In genomic region chr1:84619383-84620093, GRCh38 we compare ENCODE assay signal across 8 cellular contexts. TPM values are rescaled to one million over a fixed set of nuclear protein-coding genes. Genes with fewer than 3 reads are reported as not detected.
DNase-seq lines count a peak whose midpoint lies in the region; ATAC-seq and TF ChIP-seq lines count a peak whose summit lies in the region.

No MANE protein-coding gene starts in this region.

- no peaks in the 10 kb centered on the region for H3K4me1 ChIP-seq in H9 (ENCODE audit: insufficient read depth, low read length)

- H3K4ac ChIP-seq in H9 (ENCODE audit: low read depth, low read length): no peak overlapping the region

- no CpG with 5 or more reads among the region's 9 CpGs for WGBS in H9 (ENCODE audit: extremely low coverage, insufficient read length, low lambda C conversion rate)

- H3K9me3 Mint-ChIP-seq in H9: peaks cover 5 to 6% of the 10 kb centered on the region in 2 experiments; a peak in 4 of 5 replicates
- H3K9me3 Mint-ChIP-seq in activated naive CD4-positive, alpha-beta T cell treated with anti-CD3 and anti-CD28 coated beads, Interleukin-2, amount 10 ng/mL, durations not matched to agents 7 days and 5 days: peaks cover 5% of the 10 kb centered on the region

- H4K20me1 ChIP-seq in H9 (ENCODE audit: control insufficient read depth, insufficient read depth, insufficient read length): no peaks in the 10 kb centered on the region

- H2BK12ac ChIP-seq in H9 (ENCODE audit: insufficient read length, low read depth, low read length): no peak overlapping the region

- no peak overlapping the region; a peak in 1 of 7 replicates for H3K27ac Mint-ChIP-seq in H9
- H3K27ac Mint-ChIP-seq in activated naive CD4-positive, alpha-beta T cell treated with anti-CD3 and anti-CD28 coated beads, Interleukin-2, amount 10 ng/mL, durations not matched to agents 7 days and 5 days: no peak overlapping the region

- CTCF ChIA-PET in activated naive CD4-positive, alpha-beta T cell treated with anti-CD3 and anti-CD28 coated beads, Interleukin-2, amount 10 ng/mL, durations not matched to agents 7 days and 5 days (lab: Charles Lee): interaction anchor here (0.8 to 2.9 kb wide), 17 partner anchors 19 to 314 kb away, joined by 3 to 28 read pairs (median 3); partner anchors contain the start of genes CTBS and SPATA1

- H2AK5ac ChIP-seq in H9 (ENCODE audit: insufficient read length, low read length): no peak overlapping the region

- no peak for TF ChIP-seq CTCF in H9 (conservative IDR thresholded peaks at IDR 0.05)
- TF ChIP-seq CTCF in kidney epithelial cell (IDR thresholded peaks at IDR 0.05; ENCODE audit: insufficient read depth, low read length, poor library complexity, severe bottlenecking): no peak

- H3K18ac ChIP-seq in H9 (ENCODE audit: insufficient read length, low read depth, low read length): no peak overlapping the region

- ATAC-seq in GM19351 (IDR thresholded peaks at IDR 0.05; ENCODE audit: unreplicated experiment) (no peak), HG03378 (IDR thresholded peaks at IDR 0.05; ENCODE audit: unreplicated experiment) (no peak), HG03108 (IDR thresholded peaks at IDR 0.05; ENCODE audit: unreplicated experiment) (no peak)

- H2BK5ac ChIP-seq in H9 (ENCODE audit: insufficient read length, low read length): no peak overlapping the region

- H3T11ph ChIP-seq in H9 (ENCODE audit: low read length): no peak overlapping the region

- no peaks in the 10 kb centered on the region for H3K36me3 ChIP-seq in kidney epithelial cell (ENCODE audit: control insufficient read depth, insufficient read depth, low read length)

- peaks cover 4 to 6% (median 5%) of the 10 kb centered on the region in 3 experiments; a peak in 6 of 7 replicates for H3K36me3 Mint-ChIP-seq in H9 (ENCODE audit: insufficient read depth in 1 of 3, low read depth in 3 of 3)
- no peaks in the 10 kb centered on the region for H3K36me3 Mint-ChIP-seq in activated naive CD4-positive, alpha-beta T cell treated with anti-CD3 and anti-CD28 coated beads, Interleukin-2, amount 10 ng/mL, durations not matched to agents 7 days and 5 days

- no peak overlapping the region for H2BK120ac ChIP-seq in H9 (ENCODE audit: low read depth, low read length, poor library complexity, severe bottlenecking)

- H3K27ac ChIP-seq in H9 (ENCODE audit: insufficient read length, low read depth, low read length): no peak overlapping the region

- H3K4me2 ChIP-seq in H9 (ENCODE audit: insufficient read depth, insufficient read length, low read length): no peak overlapping the region

- H3K9ac ChIP-seq in H9 (ENCODE audit: extremely low read depth, insufficient read length, low read length): no peak overlapping the region

- no peak overlapping the region for H3K23ac ChIP-seq in H9 (ENCODE audit: insufficient read length, low read depth, low read length)

- DNase-seq in H9 (no peak), NOMO-1 treated with dmso at 0.1 percent for 144 hours (lab: John Stamatoyannopoulos, UW; ENCODE audit: unreplicated experiment) (peak; percentile 43), kidney epithelial cell (ENCODE audit: low read depth) (peak; percentile 72)
- DNase-seq in activated naive CD4-positive, alpha-beta T cell treated with anti-CD3 and anti-CD28 coated beads, Interleukin-2, amount 10 ng/mL, durations not matched to agents 7 days and 5 days: no peak
- peak; percentile 77 for DNase-seq in stimulated activated CD4-positive, alpha-beta T cell treated with anti-CD3 and anti-CD28 coated beads, Interleukin-4, amount 100 ng/mL, for 24 hours

- no peaks in the 10 kb centered on the region; the same call in 1 of the 2 replicates for H3K27me3 Mint-ChIP-seq in H9 (ENCODE audit: low read depth)
- peaks cover 11% of the 10 kb centered on the region for H3K27me3 Mint-ChIP-seq in activated naive CD4-positive, alpha-beta T cell treated with anti-CD3 and anti-CD28 coated beads, Interleukin-2, amount 10 ng/mL, durations not matched to agents 7 days and 5 days

- no peaks in the 10 kb centered on the region for H3K79me2 ChIP-seq in H9 (ENCODE audit: insufficient read depth, low read length)

- H2BK20ac ChIP-seq in H9 (ENCODE audit: low read depth, low read length, poor library complexity, severe bottlenecking): no peak overlapping the region

- H3K4me1 Mint-ChIP-seq in H9: peaks cover 12 to 19% of the 10 kb centered on the region in 2 experiments
- peaks cover 14% of the 10 kb centered on the region for H3K4me1 Mint-ChIP-seq in activated naive CD4-positive, alpha-beta T cell treated with anti-CD3 and anti-CD28 coated beads, Interleukin-2, amount 10 ng/mL, durations not matched to agents 7 days and 5 days

- peak overlapping the region in 1 of 2 experiments; percentile 56; a peak in 2 of 5 replicates for H3K4me3 Mint-ChIP-seq in H9
- H3K4me3 Mint-ChIP-seq in activated naive CD4-positive, alpha-beta T cell treated with anti-CD3 and anti-CD28 coated beads, Interleukin-2, amount 10 ng/mL, durations not matched to agents 7 days and 5 days: peak overlapping the region; percentile 55

- no peak overlapping the region for H3K14ac ChIP-seq in H9 (ENCODE audit: insufficient read depth, low read length)

- no peaks in the 10 kb centered on the region for H3K79me1 ChIP-seq in H9 (ENCODE audit: insufficient read depth, low read depth, low read length, poor library complexity, severe bottlenecking)

- H2BK15ac ChIP-seq in H9 (ENCODE audit: low read depth, low read length): no peak overlapping the region

- H4K91ac ChIP-seq in H9 (ENCODE audit: insufficient read length, low read depth, low read length): no peak overlapping the region

- no peak overlapping the region for H4K8ac ChIP-seq in H9 (replicated peaks; ENCODE audit: insufficient read length, low read depth, low read length)

- H3K9me3 ChIP-seq in H9 (ENCODE audit: control insufficient read depth, low read depth, low read length): peaks cover 1% of the 10 kb centered on the region

- H2AFZ ChIP-seq in H9 (ENCODE audit: low read length): peak overlapping the region; percentile 57

- no peak overlapping the region for H3K56ac ChIP-seq in H9 (ENCODE audit: insufficient read length, low read depth, low read length)

- H3K27me3 ChIP-seq in H9 (ENCODE audit: insufficient read depth, low read length) (no peaks in the 10 kb centered on the region), kidney epithelial cell (ENCODE audit: control insufficient read depth, insufficient read depth, low read length) (no peaks in the 10 kb centered on the region)

- no peak overlapping the region for H4K5ac ChIP-seq in H9 (ENCODE audit: insufficient read length, low read depth, low read length)

- H3K23me2 ChIP-seq in H9 (ENCODE audit: insufficient read length, low read depth, low read length, poor library complexity, severe bottlenecking): peaks cover 4% of the 10 kb centered on the region

- H3K4me3 ChIP-seq in kidney epithelial cell (ENCODE audit: low read depth, low read length): no peak overlapping the region

RNA-seq across cellular contexts. Expression of gene CTBS, which starts 45.3 kb away (rescaled TPM):
- total RNA-seq in H9 (2021) (2.4 and 2.8 TPM in 2 replicates), kidney epithelial cell (9.3 and 9.5 TPM in 2 replicates)

Comparison
In these comparisons a context has a peak if more than half of its experiments do, and no peak if none do; other contexts are left out.
1. DNase-seq: peak in NOMO-1 treated with dmso at 0.1 percent for 144 hours (single experiment), kidney epithelial cell (single experiment) and stimulated activated CD4-positive, alpha-beta T cell treated with anti-CD3 and anti-CD28 coated beads, Interleukin-4, amount 100 ng/mL, for 24 hours (single experiment); none in H9 (single experiment) and activated naive CD4-positive, alpha-beta T cell treated with anti-CD3 and anti-CD28 coated beads, Interleukin-2, amount 10 ng/mL, durations not matched to agents 7 days and 5 days (single experiment).